Comparison of ENCODE assay signal across 1 cellular context in the genomic region with DNA sequence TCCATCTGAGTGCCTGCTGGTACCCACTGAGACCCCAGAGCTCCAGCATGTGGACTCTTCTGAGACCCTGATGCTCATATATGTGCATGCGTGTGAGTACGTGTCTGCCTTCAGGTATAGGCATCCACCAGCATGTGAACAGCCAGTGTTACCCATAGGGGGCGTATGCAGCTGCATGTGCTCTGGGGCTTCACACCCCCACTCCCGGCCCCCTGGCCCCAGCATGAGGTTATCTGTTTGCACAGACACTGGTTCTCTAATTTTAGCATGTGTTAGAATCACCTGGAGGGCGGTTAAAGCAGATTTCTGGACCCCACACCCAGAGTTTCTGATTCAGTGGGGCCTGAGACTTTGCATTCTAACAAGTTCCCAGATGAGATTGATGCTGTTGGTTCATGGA.
TF ChIP-seq lines count a peak whose summit lies in the region.

No MANE protein-coding gene starts in this region.

TF ChIP-seq in K562, 482 proteins besides CTCF, POLR2A, EP300 and RAD21 (continued from another document and continues in another):
- TF ChIP-seq, protein P1, sequence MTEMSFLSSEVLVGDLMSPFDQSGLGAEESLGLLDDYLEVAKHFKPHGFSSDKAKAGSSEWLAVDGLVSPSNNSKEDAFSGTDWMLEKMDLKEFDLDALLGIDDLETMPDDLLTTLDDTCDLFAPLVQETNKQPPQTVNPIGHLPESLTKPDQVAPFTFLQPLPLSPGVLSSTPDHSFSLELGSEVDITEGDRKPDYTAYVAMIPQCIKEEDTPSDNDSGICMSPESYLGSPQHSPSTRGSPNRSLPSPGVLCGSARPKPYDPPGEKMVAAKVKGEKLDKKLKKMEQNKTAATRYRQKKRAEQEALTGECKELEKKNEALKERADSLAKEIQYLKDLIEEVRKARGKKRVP (CRISPR knock-in tag; IDR thresholded peaks at IDR 0.05) = no peak
- TF ChIP-seq ZNF212 (CRISPR knock-in tag; IDR thresholded peaks at IDR 0.05) (no peak), ZNF282 (CRISPR knock-in tag; IDR thresholded peaks at IDR 0.05) (no peak), ZNF197 (CRISPR knock-in tag; IDR thresholded peaks at IDR 0.05; ENCODE audit: low read depth) (no peak), POLR2AphosphoS2 (IDR thresholded peaks at IDR 0.05; ENCODE audit: low read length) (no peak), RBM14 (IDR thresholded peaks at IDR 0.05; ENCODE audit: borderline replicate concordance, insufficient read depth, low read depth, low read length) (no peak), TAF1 (IDR thresholded peaks at IDR 0.05; ENCODE audit: control insufficient read depth, extremely low read depth, insufficient read depth, low read length, severe bottlenecking) (no peak), ZSCAN29 (IDR thresholded peaks at IDR 0.05) (no peak), PTTG1 (tag; IDR thresholded peaks at IDR 0.05; ENCODE audit: low read depth) (no peak), ZNF134 (CRISPR knock-in tag; conservative IDR thresholded peaks at IDR 0.05) (no peak), HMG20A (CRISPR knock-in tag; conservative IDR thresholded peaks at IDR 0.05) (no peak), PURB (CRISPR knock-in tag; IDR thresholded peaks at IDR 0.05; ENCODE audit: low read depth) (no peak), ZNF311 (CRISPR knock-in tag; IDR thresholded peaks at IDR 0.05) (no peak), KHSRP (IDR thresholded peaks at IDR 0.05) (no peak), ZNF140 (CRISPR knock-in tag; IDR thresholded peaks at IDR 0.05) (no peak), HDGF (IDR thresholded peaks at IDR 0.05) (no peak), RBM39 (optimal IDR thresholded peaks at IDR 0.05; ENCODE audit: low read depth, low read length) (no peak), BDP1 (IDR thresholded peaks at IDR 0.05; ENCODE audit: insufficient read depth, insufficient read length) (no peak), HEY1 (CRISPR knock-in tag; IDR thresholded peaks at IDR 0.05; ENCODE audit: borderline replicate concordance) (no peak), GABPA (tag; conservative IDR thresholded peaks at IDR 0.05; ENCODE audit: low read depth) (no peak), CAMTA2 (CRISPR knock-in tag; conservative IDR thresholded peaks at IDR 0.05) (no peak), SMARCA5 (IDR thresholded peaks at IDR 0.05) (no peak), ZFP36 (IDR thresholded peaks at IDR 0.05; ENCODE audit: low read depth, low read length, partially characterized antibody) (no peak), NFXL1 (CRISPR knock-in tag; IDR thresholded peaks at IDR 0.05) (no peak), TCF7L2 (IDR thresholded peaks at IDR 0.05; ENCODE audit: low read depth, low read length) (no peak), ZNF253 (CRISPR knock-in tag; conservative IDR thresholded peaks at IDR 0.05) (no peak), POLR2B (IDR thresholded peaks at IDR 0.05; ENCODE audit: low read depth, partially characterized antibody) (no peak), DACH1 (IDR thresholded peaks at IDR 0.05; ENCODE audit: partially characterized antibody) (no peak), CBFB (CRISPR knock-in tag; IDR thresholded peaks at IDR 0.05) (no peak), ARID2 (IDR thresholded peaks at IDR 0.05) (no peak), XRCC3 (IDR thresholded peaks at IDR 0.05) (no peak), NBN (IDR thresholded peaks at IDR 0.05; ENCODE audit: low read depth) (peak; percentile 38; the same call in 1 of the 2 replicates), FOXP1 (CRISPR knock-in tag; IDR thresholded peaks at IDR 0.05) (no peak), MIER1 (IDR thresholded peaks at IDR 0.05; ENCODE audit: low read depth) (no peak), MAFG (tag; conservative IDR thresholded peaks at IDR 0.05) (no peak), SP2 (IDR thresholded peaks at IDR 0.05; ENCODE audit: extremely low read depth, low read depth, low read length, poor library complexity, severe bottlenecking) (no peak), ZBTB1 (CRISPR knock-in tag; IDR thresholded peaks at IDR 0.05; ENCODE audit: borderline replicate concordance, low read depth) (no peak), TAF15 (IDR thresholded peaks at IDR 0.05; ENCODE audit: low read depth, low read length) (no peak), NR2C1 (IDR thresholded peaks at IDR 0.05) (no peak), NR2C1 (tag; IDR thresholded peaks at IDR 0.05) (no peak), HNRNPL (IDR thresholded peaks at IDR 0.05; ENCODE audit: low read depth, low read length) (no peak), FOXJ3 (CRISPR knock-in tag; IDR thresholded peaks at IDR 0.05) (no peak), ILF3 (IDR thresholded peaks at IDR 0.05; ENCODE audit: borderline replicate concordance) (no peak), XRCC4 (IDR thresholded peaks at IDR 0.05; ENCODE audit: extremely low read depth, insufficient read depth, insufficient read length) (no peak)
- TF ChIP-seq, protein P2, sequence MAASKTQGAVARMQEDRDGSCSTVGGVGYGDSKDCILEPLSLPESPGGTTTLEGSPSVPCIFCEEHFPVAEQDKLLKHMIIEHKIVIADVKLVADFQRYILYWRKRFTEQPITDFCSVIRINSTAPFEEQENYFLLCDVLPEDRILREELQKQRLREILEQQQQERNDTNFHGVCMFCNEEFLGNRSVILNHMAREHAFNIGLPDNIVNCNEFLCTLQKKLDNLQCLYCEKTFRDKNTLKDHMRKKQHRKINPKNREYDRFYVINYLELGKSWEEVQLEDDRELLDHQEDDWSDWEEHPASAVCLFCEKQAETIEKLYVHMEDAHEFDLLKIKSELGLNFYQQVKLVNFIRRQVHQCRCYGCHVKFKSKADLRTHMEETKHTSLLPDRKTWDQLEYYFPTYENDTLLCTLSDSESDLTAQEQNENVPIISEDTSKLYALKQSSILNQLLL (CRISPR knock-in tag; IDR thresholded peaks at IDR 0.05; ENCODE audit: borderline replicate concordance) = no peak
- TF ChIP-seq, protein P3, sequence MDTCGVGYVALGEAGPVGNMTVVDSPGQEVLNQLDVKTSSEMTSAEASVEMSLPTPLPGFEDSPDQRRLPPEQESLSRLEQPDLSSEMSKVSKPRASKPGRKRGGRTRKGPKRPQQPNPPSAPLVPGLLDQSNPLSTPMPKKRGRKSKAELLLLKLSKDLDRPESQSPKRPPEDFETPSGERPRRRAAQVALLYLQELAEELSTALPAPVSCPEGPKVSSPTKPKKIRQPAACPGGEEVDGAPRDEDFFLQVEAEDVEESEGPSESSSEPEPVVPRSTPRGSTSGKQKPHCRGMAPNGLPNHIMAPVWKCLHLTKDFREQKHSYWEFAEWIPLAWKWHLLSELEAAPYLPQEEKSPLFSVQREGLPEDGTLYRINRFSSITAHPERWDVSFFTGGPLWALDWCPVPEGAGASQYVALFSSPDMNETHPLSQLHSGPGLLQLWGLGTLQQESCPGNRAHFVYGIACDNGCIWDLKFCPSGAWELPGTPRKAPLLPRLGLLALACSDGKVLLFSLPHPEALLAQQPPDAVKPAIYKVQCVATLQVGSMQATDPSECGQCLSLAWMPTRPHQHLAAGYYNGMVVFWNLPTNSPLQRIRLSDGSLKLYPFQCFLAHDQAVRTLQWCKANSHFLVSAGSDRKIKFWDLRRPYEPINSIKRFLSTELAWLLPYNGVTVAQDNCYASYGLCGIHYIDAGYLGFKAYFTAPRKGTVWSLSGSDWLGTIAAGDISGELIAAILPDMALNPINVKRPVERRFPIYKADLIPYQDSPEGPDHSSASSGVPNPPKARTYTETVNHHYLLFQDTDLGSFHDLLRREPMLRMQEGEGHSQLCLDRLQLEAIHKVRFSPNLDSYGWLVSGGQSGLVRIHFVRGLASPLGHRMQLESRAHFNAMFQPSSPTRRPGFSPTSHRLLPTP (IDR thresholded peaks at IDR 0.05; ENCODE audit: borderline replicate concordance, extremely low read depth, insufficient read length) = no peak
- TF ChIP-seq, protein P4, sequence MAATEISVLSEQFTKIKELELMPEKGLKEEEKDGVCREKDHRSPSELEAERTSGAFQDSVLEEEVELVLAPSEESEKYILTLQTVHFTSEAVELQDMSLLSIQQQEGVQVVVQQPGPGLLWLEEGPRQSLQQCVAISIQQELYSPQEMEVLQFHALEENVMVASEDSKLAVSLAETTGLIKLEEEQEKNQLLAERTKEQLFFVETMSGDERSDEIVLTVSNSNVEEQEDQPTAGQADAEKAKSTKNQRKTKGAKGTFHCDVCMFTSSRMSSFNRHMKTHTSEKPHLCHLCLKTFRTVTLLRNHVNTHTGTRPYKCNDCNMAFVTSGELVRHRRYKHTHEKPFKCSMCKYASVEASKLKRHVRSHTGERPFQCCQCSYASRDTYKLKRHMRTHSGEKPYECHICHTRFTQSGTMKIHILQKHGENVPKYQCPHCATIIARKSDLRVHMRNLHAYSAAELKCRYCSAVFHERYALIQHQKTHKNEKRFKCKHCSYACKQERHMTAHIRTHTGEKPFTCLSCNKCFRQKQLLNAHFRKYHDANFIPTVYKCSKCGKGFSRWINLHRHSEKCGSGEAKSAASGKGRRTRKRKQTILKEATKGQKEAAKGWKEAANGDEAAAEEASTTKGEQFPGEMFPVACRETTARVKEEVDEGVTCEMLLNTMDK (IDR thresholded peaks at IDR 0.05; ENCODE audit: borderline replicate concordance, insufficient read depth, low read depth, low read length, poor library complexity, severe bottlenecking) = peak; percentile 76
- TF ChIP-seq, protein P5, sequence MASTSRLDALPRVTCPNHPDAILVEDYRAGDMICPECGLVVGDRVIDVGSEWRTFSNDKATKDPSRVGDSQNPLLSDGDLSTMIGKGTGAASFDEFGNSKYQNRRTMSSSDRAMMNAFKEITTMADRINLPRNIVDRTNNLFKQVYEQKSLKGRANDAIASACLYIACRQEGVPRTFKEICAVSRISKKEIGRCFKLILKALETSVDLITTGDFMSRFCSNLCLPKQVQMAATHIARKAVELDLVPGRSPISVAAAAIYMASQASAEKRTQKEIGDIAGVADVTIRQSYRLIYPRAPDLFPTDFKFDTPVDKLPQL (IDR thresholded peaks at IDR 0.05; ENCODE audit: extremely low read depth, insufficient read length) = no peak
- TF ChIP-seq, protein P6, sequence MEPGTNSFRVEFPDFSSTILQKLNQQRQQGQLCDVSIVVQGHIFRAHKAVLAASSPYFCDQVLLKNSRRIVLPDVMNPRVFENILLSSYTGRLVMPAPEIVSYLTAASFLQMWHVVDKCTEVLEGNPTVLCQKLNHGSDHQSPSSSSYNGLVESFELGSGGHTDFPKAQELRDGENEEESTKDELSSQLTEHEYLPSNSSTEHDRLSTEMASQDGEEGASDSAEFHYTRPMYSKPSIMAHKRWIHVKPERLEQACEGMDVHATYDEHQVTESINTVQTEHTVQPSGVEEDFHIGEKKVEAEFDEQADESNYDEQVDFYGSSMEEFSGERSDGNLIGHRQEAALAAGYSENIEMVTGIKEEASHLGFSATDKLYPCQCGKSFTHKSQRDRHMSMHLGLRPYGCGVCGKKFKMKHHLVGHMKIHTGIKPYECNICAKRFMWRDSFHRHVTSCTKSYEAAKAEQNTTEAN (CRISPR knock-in tag; IDR thresholded peaks at IDR 0.05) = no peak
- TF ChIP-seq, protein P7, sequence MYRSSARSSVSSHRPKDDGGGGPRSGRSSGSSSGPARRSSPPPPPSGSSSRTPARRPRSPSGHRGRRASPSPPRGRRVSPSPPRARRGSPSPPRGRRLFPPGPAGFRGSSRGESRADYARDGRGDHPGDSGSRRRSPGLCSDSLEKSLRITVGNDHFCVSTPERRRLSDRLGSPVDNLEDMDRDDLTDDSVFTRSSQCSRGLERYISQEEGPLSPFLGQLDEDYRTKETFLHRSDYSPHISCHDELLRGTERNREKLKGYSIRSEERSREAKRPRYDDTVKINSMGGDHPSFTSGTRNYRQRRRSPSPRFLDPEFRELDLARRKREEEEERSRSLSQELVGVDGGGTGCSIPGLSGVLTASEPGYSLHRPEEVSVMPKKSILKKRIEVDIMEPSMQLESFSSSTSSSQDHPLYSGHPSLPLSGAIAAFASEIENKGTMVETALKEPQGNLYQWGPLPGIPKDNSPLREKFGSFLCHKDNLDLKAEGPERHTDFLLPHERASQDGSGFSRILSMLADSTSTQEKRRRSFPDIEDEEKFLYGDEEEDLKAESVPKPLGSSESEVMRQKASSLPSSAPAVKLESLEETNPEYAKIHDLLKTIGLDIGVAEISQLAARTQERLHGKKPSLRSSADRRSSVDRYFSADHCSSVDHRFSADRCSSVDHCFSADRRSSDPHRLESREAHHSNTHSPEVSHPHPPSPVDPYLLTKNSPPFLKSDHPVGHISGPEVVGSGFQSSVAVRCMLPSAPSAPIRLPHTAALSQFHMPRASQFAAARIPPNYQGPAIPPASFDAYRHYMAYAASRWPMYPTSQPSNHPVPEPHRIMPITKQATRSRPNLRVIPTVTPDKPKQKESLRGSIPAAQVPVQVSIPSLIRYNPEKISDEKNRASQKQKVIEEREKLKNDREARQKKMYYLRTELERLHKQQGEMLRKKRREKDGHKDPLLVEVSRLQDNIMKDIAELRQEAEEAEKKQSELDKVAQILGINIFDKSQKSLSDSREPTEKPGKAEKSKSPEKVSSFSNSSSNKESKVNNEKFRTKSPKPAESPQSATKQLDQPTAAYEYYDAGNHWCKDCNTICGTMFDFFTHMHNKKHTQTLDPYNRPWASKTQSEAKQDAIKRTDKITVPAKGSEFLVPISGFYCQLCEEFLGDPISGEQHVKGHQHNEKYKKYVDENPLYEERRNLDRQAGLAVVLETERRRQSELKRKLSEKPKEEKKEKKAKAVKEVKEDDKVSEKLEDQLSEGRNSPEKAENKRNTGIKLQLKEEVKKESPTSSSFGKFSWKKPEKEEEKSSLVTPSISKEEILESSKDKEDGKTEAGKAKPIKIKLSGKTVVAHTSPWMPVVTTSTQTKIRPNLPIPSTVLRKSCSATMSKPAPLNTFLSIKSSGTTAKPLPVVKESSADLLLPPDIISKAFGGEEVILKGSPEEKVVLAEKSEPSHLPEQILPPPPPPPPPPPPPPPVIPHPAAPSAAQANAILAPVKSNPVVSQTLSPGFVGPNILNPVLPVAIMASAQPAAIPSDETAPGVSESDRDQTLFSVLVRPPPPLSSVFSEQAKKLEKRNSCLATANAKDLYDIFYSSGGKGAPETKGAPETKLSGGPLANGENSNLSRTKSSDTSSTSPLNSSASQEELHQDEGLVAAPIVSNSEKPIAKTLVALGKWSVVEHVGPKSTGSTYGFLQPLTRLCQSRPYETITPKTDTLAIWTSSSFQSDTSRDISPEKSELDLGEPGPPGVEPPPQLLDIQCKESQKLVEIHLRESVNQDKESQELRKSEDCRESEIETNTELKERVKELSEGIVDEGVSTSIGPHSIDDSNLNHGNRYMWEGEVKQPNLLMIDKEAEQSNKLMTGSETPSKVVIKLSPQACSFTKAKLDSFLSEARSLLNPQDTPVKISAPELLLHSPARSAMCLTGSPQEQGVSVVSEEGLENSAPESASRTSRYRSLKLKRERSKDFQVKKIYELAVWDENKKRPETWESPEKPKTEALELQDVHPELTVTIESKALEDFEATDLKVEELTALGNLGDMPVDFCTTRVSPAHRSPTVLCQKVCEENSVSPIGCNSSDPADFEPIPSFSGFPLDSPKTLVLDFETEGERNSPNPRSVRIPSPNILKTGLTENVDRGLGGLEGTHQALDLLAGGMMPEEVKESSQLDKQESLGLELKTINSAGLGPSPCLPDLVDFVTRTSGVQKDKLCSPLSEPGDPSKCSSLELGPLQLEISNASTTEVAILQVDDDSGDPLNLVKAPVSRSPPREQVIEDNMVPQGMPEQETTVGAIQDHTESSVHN (IDR thresholded peaks at IDR 0.05; ENCODE audit: borderline replicate concordance in 1 of 2, low read depth in 1 of 2) = no peak
